Comparison of ENCODE assay signal across 11 cellular contexts in genomic region chr16:27325736-27326135, GRCh38. TPM values are rescaled to one million over a fixed set of nuclear protein-coding genes. Genes with fewer than 3 reads are reported as not detected.
DNase-seq lines count a peak whose midpoint lies in the region; ATAC-seq, FAIRE-seq and TF ChIP-seq lines count a peak whose summit lies in the region.
"Had no signal": no experiment of that assay in that cellular context is flagged by ENCODE, and none has a peak within 500 bp of the region (broad histone marks: within the 10 kb centered on the region; RNA-seq: fewer than 3 reads in every experiment).

No MANE protein-coding gene starts in this region.

- H3K79me2 ChIP-seq in GM23338 (replicated peaks; ENCODE audit: insufficient read depth), result peaks cover 48% of the 10 kb centered on the region

- ATAC-seq in GM23338 (no peak), GM21423 (IDR thresholded peaks at IDR 0.05; ENCODE audit: unreplicated experiment) (no peak), HG02588 (IDR thresholded peaks at IDR 0.05; ENCODE audit: unreplicated experiment) (no peak), HG03432 (IDR thresholded peaks at IDR 0.05; ENCODE audit: unreplicated experiment) (no peak)
- no peak for ATAC-seq in activated CD8-positive, alpha-beta T cell treated with anti-CD3 and anti-CD28 coated beads for 36 hours
- ATAC-seq in stimulated activated effector memory CD8-positive, alpha-beta T cell treated with anti-CD3 and anti-CD28 coated beads, Interleukin-12 subunit alpha, Interleukin-12 subunit beta, amount 100 ng/mL, for 72 hours, result no peak

- DNase-seq in GM23338 (ENCODE audit: low spot score) (no peak), left ventricle myocardium inferior (no peak), GM19239 (ENCODE audit: insufficient read length, low spot score) (no peak)
- no peak for DNase-seq in activated CD8-positive, alpha-beta T cell treated with anti-CD3 and anti-CD28 coated beads for 36 hours
- no peak for DNase-seq in stimulated activated effector memory CD8-positive, alpha-beta T cell treated with anti-CD3 and anti-CD28 coated beads, Interleukin-12 subunit alpha, Interleukin-12 subunit beta, amount 100 ng/mL, for 72 hours (ENCODE audit: low spot score in 2 of 2)
- DNase-seq: NCI-H1417, SHP77 had no signal

- H3K4me3 ChIP-seq in GM23338 (no peak overlapping the region), left ventricle myocardium inferior (no peak overlapping the region)
- H3K4me3 ChIP-seq: neural progenitor cell had no signal

- peaks cover 48% of the 10 kb centered on the region for H3K4me1 ChIP-seq in GM23338 (ENCODE audit: insufficient read depth)
- H3K4me1 ChIP-seq in left ventricle myocardium inferior, result peaks cover 53% of the 10 kb centered on the region

- POLR2A ChIA-PET in activated CD8-positive, alpha-beta T cell treated with anti-CD3 and anti-CD28 coated beads for 36 hours (lab: Charles Lee), result interaction anchor here (0.7 to 13.3 kb wide), 3 partner anchors 9 to 88 kb away, joined by 3 to 257 read pairs (median 29); no protein-coding TSS in a partner anchor

- H3K4me2 ChIP-seq in GM23338, result peak overlapping the region; percentile 38; the same call in 1 of the 2 replicates
- H3K4me2 ChIP-seq: neural progenitor cell had no signal

- peak overlapping the region; percentile 90 for H3K27ac Mint-ChIP-seq in GM23338
- peak overlapping the region; percentile 93 for H3K27ac Mint-ChIP-seq in activated CD8-positive, alpha-beta T cell treated with anti-CD3 and anti-CD28 coated beads for 36 hours
- H3K27ac Mint-ChIP-seq in stimulated activated effector memory CD8-positive, alpha-beta T cell treated with anti-CD3 and anti-CD28 coated beads, Interleukin-12 subunit alpha, Interleukin-12 subunit beta, amount 100 ng/mL, for 72 hours, result peak overlapping the region; percentile 90
- H3K27ac Mint-ChIP-seq: neural progenitor cell had no signal

- TF ChIP-seq CTCF in GM23338 (conservative IDR thresholded peaks at IDR 0.05; ENCODE audit: low read depth in 2 of 2) (no peak), left ventricle myocardium inferior (IDR thresholded peaks at IDR 0.05; ENCODE audit: borderline replicate concordance) (no peak)
- TF ChIP-seq CTCF in activated CD8-positive, alpha-beta T cell treated with anti-CD3 and anti-CD28 coated beads for 36 hours (IDR thresholded peaks at IDR 0.05), result no peak

- H3K9me2 ChIP-seq in GM23338 (ENCODE audit: insufficient read depth), result no peaks in the 10 kb centered on the region

- peaks cover 54% of the 10 kb centered on the region for H3K4me1 Mint-ChIP-seq in GM23338
- H3K4me1 Mint-ChIP-seq in activated CD8-positive, alpha-beta T cell treated with anti-CD3 and anti-CD28 coated beads for 36 hours (ENCODE audit: low read depth), result peaks cover 81% of the 10 kb centered on the region
- peaks cover 88% of the 10 kb centered on the region for H3K4me1 Mint-ChIP-seq in stimulated activated effector memory CD8-positive, alpha-beta T cell treated with anti-CD3 and anti-CD28 coated beads, Interleukin-12 subunit alpha, Interleukin-12 subunit beta, amount 100 ng/mL, for 72 hours

- peaks cover 10% of the 10 kb centered on the region for H3F3A ChIP-seq in GM23338 (replicated peaks; ENCODE audit: low read depth)

- H3K36me3 ChIP-seq in GM23338 (ENCODE audit: insufficient read depth) (no peaks in the 10 kb centered on the region), left ventricle myocardium inferior (no peaks in the 10 kb centered on the region)
- H3K36me3 ChIP-seq: neural progenitor cell had no signal

- peaks cover 8% of the 10 kb centered on the region; the same call in 2 of the 3 replicates for H3K9me3 Mint-ChIP-seq in GM23338
- no peaks in the 10 kb centered on the region for H3K9me3 Mint-ChIP-seq in activated CD8-positive, alpha-beta T cell treated with anti-CD3 and anti-CD28 coated beads for 36 hours
- H3K9me3 Mint-ChIP-seq in stimulated activated effector memory CD8-positive, alpha-beta T cell treated with anti-CD3 and anti-CD28 coated beads, Interleukin-12 subunit alpha, Interleukin-12 subunit beta, amount 100 ng/mL, for 72 hours, result no peaks in the 10 kb centered on the region

- intact Hi-C loops in activated CD8-positive, alpha-beta T cell treated with anti-CD3 and anti-CD28 coated beads for 36 hours (cut with micrococcal nuclease), result no loop called here
- intact Hi-C loops in left ventricle myocardium inferior (cut with micrococcal nuclease), result no loop called here

- H2AFZ ChIP-seq in GM23338, result no peak overlapping the region
- H2AFZ ChIP-seq: neural progenitor cell had no signal

- H3K27me3 Mint-ChIP-seq in GM23338 (ENCODE audit: insufficient read depth, low read depth, poor library complexity), result peaks cover 2% of the 10 kb centered on the region
- no peaks in the 10 kb centered on the region for H3K27me3 Mint-ChIP-seq in activated CD8-positive, alpha-beta T cell treated with anti-CD3 and anti-CD28 coated beads for 36 hours

- peaks cover 5% of the 10 kb centered on the region for H3K36me3 Mint-ChIP-seq in GM23338 (ENCODE audit: low read depth)
- H3K36me3 Mint-ChIP-seq in activated CD8-positive, alpha-beta T cell treated with anti-CD3 and anti-CD28 coated beads for 36 hours (ENCODE audit: low read depth), result peaks cover 93% of the 10 kb centered on the region
- H3K36me3 Mint-ChIP-seq in stimulated activated effector memory CD8-positive, alpha-beta T cell treated with anti-CD3 and anti-CD28 coated beads, Interleukin-12 subunit alpha, Interleukin-12 subunit beta, amount 100 ng/mL, for 72 hours, result peaks cover 100% of the 10 kb centered on the region
- H3K36me3 Mint-ChIP-seq: neural progenitor cell had no signal

- H4K20me1 ChIP-seq in GM23338 (replicated peaks; ENCODE audit: insufficient read depth), result no peaks in the 10 kb centered on the region

- CTCF ChIA-PET in activated CD8-positive, alpha-beta T cell treated with anti-CD3 and anti-CD28 coated beads for 36 hours (lab: Charles Lee), result no interaction called here

- H3K27me3 ChIP-seq in GM23338 (ENCODE audit: insufficient read depth), result no peaks in the 10 kb centered on the region
- H3K27me3 ChIP-seq in left ventricle myocardium inferior (ENCODE audit: low read depth), result peaks cover 16% of the 10 kb centered on the region

- no peak for FAIRE-seq in GM19239 (lab: Jason Lieb, UNC)

- H3K27ac ChIP-seq in GM23338 (ENCODE audit: low read depth), result peak overlapping the region; percentile 95; the same call in 1 of the 2 replicates
- H3K27ac ChIP-seq in left ventricle myocardium inferior (replicated peaks), result peak overlapping the region; percentile 91
- H3K27ac ChIP-seq: neural progenitor cell had no signal

- H3K4me3 Mint-ChIP-seq in GM23338, result no peak overlapping the region; the same call in 2 of the 3 replicates
- H3K4me3 Mint-ChIP-seq in activated CD8-positive, alpha-beta T cell treated with anti-CD3 and anti-CD28 coated beads for 36 hours, result peak overlapping the region; percentile 49
- peak overlapping the region; percentile 61 for H3K4me3 Mint-ChIP-seq in stimulated activated effector memory CD8-positive, alpha-beta T cell treated with anti-CD3 and anti-CD28 coated beads, Interleukin-12 subunit alpha, Interleukin-12 subunit beta, amount 100 ng/mL, for 72 hours
- H3K4me3 Mint-ChIP-seq: neural progenitor cell had no signal

- H3K9me3 ChIP-seq in left ventricle myocardium inferior (replicated peaks), result no peaks in the 10 kb centered on the region

TF ChIP-seq in GM23338, 12 proteins besides CTCF, POLR2A, EP300 and RAD21:
- TF ChIP-seq EZH2 (IDR thresholded peaks at IDR 0.05; ENCODE audit: low read depth, unreplicated experiment), result no peak
- TF ChIP-seq ZNF114 (CRISPR knock-in tag; IDR thresholded peaks at IDR 0.05), result no peak
- TF ChIP-seq JUNB (IDR thresholded peaks at IDR 0.05; ENCODE audit: unreplicated experiment), result no peak
- TF ChIP-seq STAT1 (IDR thresholded peaks at IDR 0.05; ENCODE audit: unreplicated experiment), result no peak

RNA-seq across cellular contexts. Expression of gene IL4R, which starts 12.0 kb away (rescaled TPM):
- total RNA-seq in GM23338 (2014; rRNA removed; shearing (Covaris generic)), result 16.9 and 17.6 TPM in 2 replicates
- polyA plus RNA-seq in GM23338 (2016; fragmentation: Nextera tagmentation; extraction: Ambion mirVana), result 5.6 and 6.4 TPM in 2 replicates
- 100 to 1,000 TPM; 236 to 245 TPM for total RNA-seq in activated CD8-positive, alpha-beta T cell treated with anti-CD3 and anti-CD28 coated beads for 36 hours
- total RNA-seq in left ventricle myocardium inferior, result 12.0 TPM

RNA-seq across cellular contexts. Expression of gene NSMCE1, which starts 57.2 kb away (rescaled TPM):
- 30.6 and 33.9 TPM in 2 replicates for total RNA-seq in GM23338 (2014; rRNA removed; shearing (Covaris generic))
- 47.2 and 50.8 TPM in 2 replicates for polyA plus RNA-seq in GM23338 (2016; fragmentation: Nextera tagmentation; extraction: Ambion mirVana)
- total RNA-seq in activated CD8-positive, alpha-beta T cell treated with anti-CD3 and anti-CD28 coated beads for 36 hours, result 100 to 1,000 TPM; 150 to 156 TPM
- 38.6 TPM for total RNA-seq in left ventricle myocardium inferior

Comparison
In these comparisons a context has a peak if more than half of its experiments do, and no peak if none do; other contexts are left out.
1. RNA of gene IL4R, which starts 12.0 kb away (total RNA-seq): 236 to 245 TPM in activated CD8-positive, alpha-beta T cell treated with anti-CD3 and anti-CD28 coated beads for 36 hours; 16.9 to 17.6 TPM in GM23338 and 12.0 TPM in left ventricle myocardium inferior (single experiment); every median in the first group is over 10 times any median in the second.
2. Peak in every context shown above with its lines, with median percentiles within 50 percentile points of each other: H3K27ac Mint-ChIP-seq.